16 cellular contexts compared by ENCODE assay signal in genomic region chr4:147173317-147173716, GRCh38.
DNase-seq lines count a peak whose midpoint lies in the region; ATAC-seq and TF ChIP-seq lines count a peak whose summit lies in the region.
"Had no signal": no experiment of that assay in that cellular context is flagged by ENCODE, and none has a peak within 500 bp of the region (broad histone marks: within the 10 kb centered on the region; RNA-seq: fewer than 3 reads in every experiment).

No MANE protein-coding gene starts in this region.

- H3K4me1 ChIP-seq in heart right ventricle (peaks cover 0 to 12% (median 0%) of the 10 kb centered on the region in 9 donors), right atrium auricular region (peaks cover 0 to 21% of the 10 kb centered on the region in 2 donors), psoas muscle (no peaks in the 10 kb centered on the region)
- H3K4me1 ChIP-seq: Caco-2, HAP-1 had no signal

- TF ChIP-seq CTCF in heart right ventricle (IDR thresholded peaks at IDR 0.05), result no peak
- TF ChIP-seq CTCF in right atrium auricular region (IDR thresholded peaks at IDR 0.05), result no peak
- TF ChIP-seq CTCF in mesothelial cell of epicardium (IDR thresholded peaks at IDR 0.05; ENCODE audit: unreplicated experiment), result no peak
- no peak for TF ChIP-seq CTCF in psoas muscle (IDR thresholded peaks at IDR 0.05)

- H3K4me3 Mint-ChIP-seq in mesothelial cell of epicardium, result no peak overlapping the region
- H3K4me3 Mint-ChIP-seq: CD4-positive, alpha-beta memory T cell; HFFc6 had no signal

- peaks cover 14% of the 10 kb centered on the region for H3K4me1 Mint-ChIP-seq in mesothelial cell of epicardium
- H3K4me1 Mint-ChIP-seq: CD4-positive, alpha-beta memory T cell had no signal

- no peaks in the 10 kb centered on the region for H3K9me3 ChIP-seq in heart right ventricle
- no peaks in the 10 kb centered on the region for H3K9me3 ChIP-seq in right atrium auricular region
- no peaks in the 10 kb centered on the region for H3K9me3 ChIP-seq in psoas muscle
- H3K9me3 ChIP-seq: Caco-2, HAP-1 had no signal

- H3K4me3 ChIP-seq in heart right ventricle, result no peak overlapping the region
- no peak overlapping the region for H3K4me3 ChIP-seq in right atrium auricular region
- H3K4me3 ChIP-seq in psoas muscle, result no peak overlapping the region
- H3K4me3 ChIP-seq: HAP-1 had no signal

- H3K36me3 ChIP-seq in heart right ventricle (no peaks in the 10 kb centered on the region), right atrium auricular region (no peaks in the 10 kb centered on the region), psoas muscle (ENCODE audit: insufficient read depth in 1 of 2, low read depth in 1 of 2) (no peaks in the 10 kb centered on the region)
- H3K36me3 ChIP-seq: HAP-1 had no signal

- H3K9me3 Mint-ChIP-seq in mesothelial cell of epicardium, result peaks cover 10% of the 10 kb centered on the region
- H3K9me3 Mint-ChIP-seq: CD4-positive, alpha-beta memory T cell; HFFc6 had no signal

- no peaks in the 10 kb centered on the region for H3K27me3 Mint-ChIP-seq in mesothelial cell of epicardium (ENCODE audit: low read depth)

- peak overlapping the region; percentile 78 for H3K27ac Mint-ChIP-seq in mesothelial cell of epicardium
- H3K27ac Mint-ChIP-seq: CD4-positive, alpha-beta memory T cell; HFFc6 had no signal

- H3K27ac ChIP-seq in heart right ventricle (peak overlapping the region in 5 of 10 donors; percentile 11 to 57 (median 17)), right atrium auricular region (peak overlapping the region; percentile 63 to 84), caudate nucleus (ENCODE audit: low read depth, low read length) (no peak overlapping the region), psoas muscle (no peak overlapping the region)

- intact Hi-C loops in heart right ventricle (cut with DNase I), result loop anchor here in 1 of 10 donors (10.0 kb wide), 1 partner anchor 151 kb away; no protein-coding TSS in a partner anchor
- intact Hi-C loops in left cardiac atrium (cut with DNase I), result loop anchor here in 1 of 2 donors (5.0 kb wide), 2 partner anchors 154 to 364 kb away; no protein-coding TSS in a partner anchor
- intact Hi-C loops in psoas muscle (cut with DNase I), result no loop called here

- WGBS in heart right ventricle, 2 donors, result 74 to 82% methylated on average over 1 of the region's 1 CpG
- WGBS in psoas muscle, 3 donors, result 89 to 97% (median 96%) methylated on average over 1 of the region's 1 CpG

- peaks cover 1% of the 10 kb centered on the region for H3K36me3 Mint-ChIP-seq in mesothelial cell of epicardium
- H3K36me3 Mint-ChIP-seq: CD4-positive, alpha-beta memory T cell had no signal

- H3K27me3 ChIP-seq in heart right ventricle (no peaks in the 10 kb centered on the region), right atrium auricular region (no peaks in the 10 kb centered on the region), psoas muscle (ENCODE audit: insufficient read depth in 3 of 3, low read length in 2 of 3) (no peaks in the 10 kb centered on the region)

- ATAC-seq in heart right ventricle (peak in 6 of 8 donors; percentile 42 to 66 (median 52)), left cardiac atrium (peak; percentile 71 to 77), psoas muscle (no peak), HG03460 (IDR thresholded peaks at IDR 0.05; ENCODE audit: unreplicated experiment) (no peak)

- DNase-seq in heart right ventricle, result no peak
- DNase-seq in left cardiac atrium, result no peak
- no peak for DNase-seq in right atrium auricular region (ENCODE audit: low spot score)
- DNase-seq in mesothelial cell of epicardium (ENCODE audit: low spot score in 2 of 2, unreplicated experiment in 2 of 2), result no peak
- no peak for DNase-seq in caudate nucleus (lab: John Stamatoyannopoulos, UW)
- DNase-seq in putamen (ENCODE audit: low spot score), result no peak
- DNase-seq in psoas muscle, result no peak
- DNase-seq: C1 segment of cervical spinal cord; Caco-2; CD4-positive, alpha-beta memory T cell; DMS153; DND-41; GOT3; HFFc6 had no signal

Comparison
In these comparisons a context has a peak if more than half of its experiments do, and no peak if none do; other contexts are left out.
1. ATAC-seq: peak in heart right ventricle (6 of 8) and left cardiac atrium (2 of 2); none in psoas muscle (0 of 4) and HG03460 (single experiment).
2. H3K27ac ChIP-seq: peak in right atrium auricular region (2 of 2); none in caudate nucleus (single experiment) and psoas muscle (single experiment).